Comparison of ENCODE assay signal across 19 cellular contexts in genomic region chr14:101226265-101226602, GRCh38.
"Had no signal": no experiment of that assay in that cellular context is flagged by ENCODE, and none has a peak within 500 bp of the region (broad histone marks: within the 10 kb centered on the region; RNA-seq: fewer than 3 reads in every experiment).

No MANE protein-coding gene starts in this region.

- H3K27me3 Mint-ChIP-seq: activated naive CD4-positive, alpha-beta T cell treated with anti-CD3 and anti-CD28 coated beads, Interleukin-2, amount 50 U/mL, for 24 hours had no signal

- H3K4me3 Mint-ChIP-seq: activated naive CD4-positive, alpha-beta T cell treated with anti-CD3 and anti-CD28 coated beads, Interleukin-2, amount 50 U/mL, for 24 hours; naive thymus-derived CD4-positive, alpha-beta T cell; T-helper 17 cell had no signal

- H3K4me3 ChIP-seq: ascending aorta, gastrocnemius medialis, suprapubic skin, vagina had no signal

- H3K4me1 Mint-ChIP-seq: activated naive CD4-positive, alpha-beta T cell treated with anti-CD3 and anti-CD28 coated beads, Interleukin-2, amount 50 U/mL, for 24 hours had no signal

- H3K36me3 ChIP-seq: ascending aorta, gastrocnemius medialis, suprapubic skin, vagina had no signal

- H3K9me3 Mint-ChIP-seq: activated naive CD4-positive, alpha-beta T cell treated with anti-CD3 and anti-CD28 coated beads, Interleukin-2, amount 50 U/mL, for 24 hours; stimulated activated naive CD8-positive, alpha-beta T cell treated with anti-CD3 and anti-CD28 coated beads, Interleukin-15, amount 100 ng/mL, for 72 hours had no signal

- H3K27ac Mint-ChIP-seq: activated naive CD4-positive, alpha-beta T cell treated with anti-CD3 and anti-CD28 coated beads, Interleukin-2, amount 50 U/mL, for 24 hours; naive thymus-derived CD4-positive, alpha-beta T cell; progenitor cell of endocrine pancreas; T-helper 17 cell had no signal

- H3K27me3 ChIP-seq: ascending aorta, gastrocnemius medialis, vagina had no signal

- H3K27ac ChIP-seq: ascending aorta, gastrocnemius medialis, suprapubic skin, vagina, VCaP had no signal

- H3K36me3 Mint-ChIP-seq: activated naive CD4-positive, alpha-beta T cell treated with anti-CD3 and anti-CD28 coated beads, Interleukin-2, amount 50 U/mL, for 24 hours; naive thymus-derived CD4-positive, alpha-beta T cell had no signal

- H3K4me1 ChIP-seq: ascending aorta, gastrocnemius medialis, suprapubic skin had no signal

- H3K9me3 ChIP-seq: ascending aorta, gastrocnemius medialis, suprapubic skin, vagina had no signal

- DNase-seq: activated CD4-positive, alpha-beta T cell treated with anti-CD3 and anti-CD28 coated beads, Interleukin-2, amount 50 U/mL, for 1 hour; activated CD4-positive, CD25-positive, alpha-beta regulatory T cell treated with anti-CD3 and anti-CD28 coated beads, Interleukin-2, amount 50 U/mL, for 72 hours; activated effector memory CD4-positive, alpha-beta T cell treated with anti-CD3 and anti-CD28 coated beads, Interleukin-2, amount 50 U/mL, for 16 hours; activated T-cell treated with anti-CD3 and anti-CD28 coated beads, Interleukin-2, amount 50 U/mL, for 48 hours; cerebellar nuclear complex; effector CD4-positive, alpha-beta T cell; gastrocnemius medialis; mesenchymal stem cell; stimulated activated CD4-positive, alpha-beta T cell treated with anti-CD3 and anti-CD28 coated beads, Interleukin-2, amount 100 ng/mL, for 24 hours; T-helper 17 cell; trophoblast cell had no signal
